Comparison of ENCODE assay signal across 2 cellular contexts in genomic region chr1:174022080-174022975, GRCh38.
A peak's percentile ranks its signal among the peaks of the same experiment; 100 is the strongest.
TF ChIP-seq lines count a peak whose summit lies in the region.

A gene with protein sequence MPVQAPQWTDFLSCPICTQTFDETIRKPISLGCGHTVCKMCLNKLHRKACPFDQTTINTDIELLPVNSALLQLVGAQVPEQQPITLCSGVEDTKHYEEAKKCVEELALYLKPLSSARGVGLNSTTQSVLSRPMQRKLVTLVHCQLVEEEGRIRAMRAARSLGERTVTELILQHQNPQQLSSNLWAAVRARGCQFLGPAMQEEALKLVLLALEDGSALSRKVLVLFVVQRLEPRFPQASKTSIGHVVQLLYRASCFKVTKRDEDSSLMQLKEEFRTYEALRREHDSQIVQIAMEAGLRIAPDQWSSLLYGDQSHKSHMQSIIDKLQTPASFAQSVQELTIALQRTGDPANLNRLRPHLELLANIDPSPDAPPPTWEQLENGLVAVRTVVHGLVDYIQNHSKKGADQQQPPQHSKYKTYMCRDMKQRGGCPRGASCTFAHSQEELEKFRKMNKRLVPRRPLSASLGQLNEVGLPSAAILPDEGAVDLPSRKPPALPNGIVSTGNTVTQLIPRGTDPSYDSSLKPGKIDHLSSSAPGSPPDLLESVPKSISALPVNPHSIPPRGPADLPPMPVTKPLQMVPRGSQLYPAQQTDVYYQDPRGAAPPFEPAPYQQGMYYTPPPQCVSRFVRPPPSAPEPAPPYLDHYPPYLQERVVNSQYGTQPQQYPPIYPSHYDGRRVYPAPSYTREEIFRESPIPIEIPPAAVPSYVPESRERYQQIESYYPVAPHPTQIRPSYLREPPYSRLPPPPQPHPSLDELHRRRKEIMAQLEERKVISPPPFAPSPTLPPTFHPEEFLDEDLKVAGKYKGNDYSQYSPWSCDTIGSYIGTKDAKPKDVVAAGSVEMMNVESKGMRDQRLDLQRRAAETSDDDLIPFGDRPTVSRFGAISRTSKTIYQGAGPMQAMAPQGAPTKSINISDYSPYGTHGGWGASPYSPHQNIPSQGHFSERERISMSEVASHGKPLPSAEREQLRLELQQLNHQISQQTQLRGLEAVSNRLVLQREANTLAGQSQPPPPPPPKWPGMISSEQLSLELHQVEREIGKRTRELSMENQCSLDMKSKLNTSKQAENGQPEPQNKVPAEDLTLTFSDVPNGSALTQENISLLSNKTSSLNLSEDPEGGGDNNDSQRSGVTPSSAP (minus strand): TSS chr1:174022357. CDS start chr1:173992985, 29,372 bp downstream.

TF ChIP-seq in HEK293, 187 proteins besides CTCF, POLR2A, EP300 and RAD21 (continued from another document and continues in another):
- TF ChIP-seq, protein P1, sequence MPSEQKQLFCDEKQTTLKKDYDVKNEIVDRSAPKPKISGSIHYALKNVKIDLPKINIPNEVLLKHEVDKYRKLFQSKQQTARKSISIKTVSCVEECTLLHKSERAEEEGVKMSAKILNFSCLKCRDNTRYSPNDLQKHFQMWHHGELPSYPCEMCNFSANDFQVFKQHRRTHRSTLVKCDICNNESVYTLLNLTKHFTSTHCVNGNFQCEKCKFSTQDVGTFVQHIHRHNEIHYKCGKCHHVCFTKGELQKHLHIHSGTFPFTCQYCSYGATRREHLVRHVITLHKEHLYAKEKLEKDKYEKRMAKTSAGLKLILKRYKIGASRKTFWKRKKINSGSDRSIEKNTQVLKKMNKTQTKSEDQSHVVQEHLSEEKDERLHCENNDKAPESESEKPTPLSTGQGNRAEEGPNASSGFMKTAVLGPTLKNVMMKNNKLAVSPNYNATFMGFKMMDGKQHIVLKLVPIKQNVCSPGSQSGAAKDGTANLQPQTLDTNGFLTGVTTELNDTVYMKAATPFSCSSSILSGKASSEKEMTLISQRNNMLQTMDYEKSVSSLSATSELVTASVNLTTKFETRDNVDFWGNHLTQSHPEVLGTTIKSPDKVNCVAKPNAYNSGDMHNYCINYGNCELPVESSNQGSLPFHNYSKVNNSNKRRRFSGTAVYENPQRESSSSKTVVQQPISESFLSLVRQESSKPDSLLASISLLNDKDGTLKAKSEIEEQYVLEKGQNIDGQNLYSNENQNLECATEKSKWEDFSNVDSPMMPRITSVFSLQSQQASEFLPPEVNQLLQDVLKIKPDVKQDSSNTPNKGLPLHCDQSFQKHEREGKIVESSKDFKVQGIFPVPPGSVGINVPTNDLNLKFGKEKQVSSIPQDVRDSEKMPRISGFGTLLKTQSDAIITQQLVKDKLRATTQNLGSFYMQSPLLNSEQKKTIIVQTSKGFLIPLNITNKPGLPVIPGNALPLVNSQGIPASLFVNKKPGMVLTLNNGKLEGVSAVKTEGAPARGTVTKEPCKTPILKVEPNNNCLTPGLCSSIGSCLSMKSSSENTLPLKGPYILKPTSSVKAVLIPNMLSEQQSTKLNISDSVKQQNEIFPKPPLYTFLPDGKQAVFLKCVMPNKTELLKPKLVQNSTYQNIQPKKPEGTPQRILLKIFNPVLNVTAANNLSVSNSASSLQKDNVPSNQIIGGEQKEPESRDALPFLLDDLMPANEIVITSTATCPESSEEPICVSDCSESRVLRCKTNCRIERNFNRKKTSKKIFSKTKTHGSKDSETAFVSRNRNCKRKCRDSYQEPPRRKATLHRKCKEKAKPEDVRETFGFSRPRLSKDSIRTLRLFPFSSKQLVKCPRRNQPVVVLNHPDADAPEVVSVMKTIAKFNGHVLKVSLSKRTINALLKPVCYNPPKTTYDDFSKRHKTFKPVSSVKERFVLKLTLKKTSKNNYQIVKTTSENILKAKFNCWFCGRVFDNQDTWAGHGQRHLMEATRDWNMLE (tag by site-specific recombination; conservative IDR thresholded peaks at IDR 0.05; ENCODE audit: low read depth): no peak
- TF ChIP-seq ELK4 (IDR thresholded peaks at IDR 0.05; ENCODE audit: borderline replicate concordance, low read depth, low read length): no peak
- peak; percentile 39; the same call in 1 of the 2 replicates for TF ChIP-seq ZBTB17 (tag by site-specific recombination; IDR thresholded peaks at IDR 0.05)
- TF ChIP-seq ZBTB49 (tag by site-specific recombination; IDR thresholded peaks at IDR 0.05; ENCODE audit: low read depth): no peak
- peak; percentile 97 for TF ChIP-seq KLF8 (tag by site-specific recombination; IDR thresholded peaks at IDR 0.05)
- no peak for TF ChIP-seq ZNF658 (tag by site-specific recombination; IDR thresholded peaks at IDR 0.05)
- no peak for TF ChIP-seq RBAK (tag by site-specific recombination; IDR thresholded peaks at IDR 0.05)
- TF ChIP-seq ZNF843 (tag by site-specific recombination; IDR thresholded peaks at IDR 0.05): no peak
- 0 out of 2 replicates have a peak, but pooled peaks have one; percentile 29 for TF ChIP-seq ZBTB21 (tag by site-specific recombination; IDR thresholded peaks at IDR 0.05)
- TF ChIP-seq ZNF114 (tag by site-specific recombination; IDR thresholded peaks at IDR 0.05): no peak
- TF ChIP-seq KLF7 (tag by site-specific recombination; IDR thresholded peaks at IDR 0.05; ENCODE audit: borderline replicate concordance): peak; percentile 47; the same call in 1 of the 2 replicates
- TF ChIP-seq, protein P2, sequence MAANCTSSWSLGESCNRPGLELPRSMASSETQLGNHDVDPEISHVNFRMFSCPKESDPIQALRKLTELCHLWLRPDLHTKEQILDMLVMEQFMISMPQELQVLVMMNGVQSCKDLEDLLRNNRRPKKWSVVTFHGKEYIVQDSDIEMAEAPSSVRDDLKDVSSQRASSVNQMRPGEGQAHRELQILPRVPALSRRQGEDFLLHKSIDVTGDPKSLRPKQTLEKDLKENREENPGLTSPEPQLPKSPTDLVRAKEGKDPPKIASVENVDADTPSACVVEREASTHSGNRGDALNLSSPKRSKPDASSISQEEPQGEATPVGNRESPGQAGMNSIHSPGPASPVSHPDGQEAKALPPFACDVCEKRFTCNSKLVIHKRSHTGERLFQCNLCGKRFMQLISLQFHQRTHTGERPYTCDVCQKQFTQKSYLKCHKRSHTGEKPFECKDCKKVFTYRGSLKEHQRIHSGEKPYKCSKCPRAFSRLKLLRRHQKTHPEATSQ (tag by site-specific recombination; IDR thresholded peaks at IDR 0.05): no peak

TF ChIP-seq in SK-N-SH, 30 proteins besides CTCF, POLR2A, EP300 and RAD21 (continued from another document):
- TF ChIP-seq TCF12 (IDR thresholded peaks at IDR 0.05) (peak; percentile 6; the same call in 1 of the 2 replicates), MAX (IDR thresholded peaks at IDR 0.05; ENCODE audit: low read depth) (0 out of 2 replicates have a peak, but pooled peaks have one; percentile 59), ZBTB33 (IDR thresholded peaks at IDR 0.05; ENCODE audit: borderline replicate concordance, low read depth) (no peak), FOXJ3 (CRISPR knock-in tag; IDR thresholded peaks at IDR 0.05) (no peak), ELF1 (IDR thresholded peaks at IDR 0.05) (no peak), NRF1 (IDR thresholded peaks at IDR 0.05; ENCODE audit: low read depth, low read length) (no peak), EZH2phosphoT487 (IDR thresholded peaks at IDR 0.05; ENCODE audit: borderline replicate concordance, low read depth) (no peak), REST (IDR thresholded peaks at IDR 0.05; ENCODE audit: low read depth, low read length) (0 out of 2 replicates have a peak, but pooled peaks have one; percentile 11), PBX3 (IDR thresholded peaks at IDR 0.05) (no peak), FOXM1 (IDR thresholded peaks at IDR 0.05; ENCODE audit: low read depth) (no peak), SMC3 (IDR thresholded peaks at IDR 0.05; ENCODE audit: low read depth, low read length) (0 out of 2 replicates have a peak, but pooled peaks have one; percentile 3), TEAD4 (IDR thresholded peaks at IDR 0.05; ENCODE audit: borderline replicate concordance, insufficient read depth) (peak; percentile 12; the same call in 1 of the 2 replicates), RFX5 (IDR thresholded peaks at IDR 0.05; ENCODE audit: low read length) (no peak), POLR2AphosphoS5 (IDR thresholded peaks at IDR 0.05; ENCODE audit: low read depth, low read length) (peak; percentile 95), TAF1 (IDR thresholded peaks at IDR 0.05; ENCODE audit: borderline replicate concordance, low read depth, low read length) (peak; percentile 32; the same call in 1 of the 2 replicates), MXI1 (IDR thresholded peaks at IDR 0.05; ENCODE audit: low read depth, low read length) (no peak), JUND (IDR thresholded peaks at IDR 0.05) (peak; percentile 44; the same call in 1 of the 2 replicates), NFIC (IDR thresholded peaks at IDR 0.05; ENCODE audit: borderline replicate concordance) (peak; percentile 23; the same call in 1 of the 2 replicates), GATA2 (CRISPR knock-in tag; IDR thresholded peaks at IDR 0.05) (no peak), GABPA (IDR thresholded peaks at IDR 0.05; ENCODE audit: low read depth) (peak; percentile 50; the same call in 1 of the 2 replicates), FOSL2 (IDR thresholded peaks at IDR 0.05; ENCODE audit: borderline replicate concordance, low read depth) (peak; percentile 72)
- TF ChIP-seq, protein P3, sequence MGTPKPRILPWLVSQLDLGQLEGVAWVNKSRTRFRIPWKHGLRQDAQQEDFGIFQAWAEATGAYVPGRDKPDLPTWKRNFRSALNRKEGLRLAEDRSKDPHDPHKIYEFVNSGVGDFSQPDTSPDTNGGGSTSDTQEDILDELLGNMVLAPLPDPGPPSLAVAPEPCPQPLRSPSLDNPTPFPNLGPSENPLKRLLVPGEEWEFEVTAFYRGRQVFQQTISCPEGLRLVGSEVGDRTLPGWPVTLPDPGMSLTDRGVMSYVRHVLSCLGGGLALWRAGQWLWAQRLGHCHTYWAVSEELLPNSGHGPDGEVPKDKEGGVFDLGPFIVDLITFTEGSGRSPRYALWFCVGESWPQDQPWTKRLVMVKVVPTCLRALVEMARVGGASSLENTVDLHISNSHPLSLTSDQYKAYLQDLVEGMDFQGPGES (IDR thresholded peaks at IDR 0.05; ENCODE audit: low read depth, low read length): no peak
- TF ChIP-seq, protein P4, sequence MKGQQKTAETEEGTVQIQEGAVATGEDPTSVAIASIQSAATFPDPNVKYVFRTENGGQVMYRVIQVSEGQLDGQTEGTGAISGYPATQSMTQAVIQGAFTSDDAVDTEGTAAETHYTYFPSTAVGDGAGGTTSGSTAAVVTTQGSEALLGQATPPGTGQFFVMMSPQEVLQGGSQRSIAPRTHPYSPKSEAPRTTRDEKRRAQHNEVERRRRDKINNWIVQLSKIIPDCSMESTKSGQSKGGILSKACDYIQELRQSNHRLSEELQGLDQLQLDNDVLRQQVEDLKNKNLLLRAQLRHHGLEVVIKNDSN (IDR thresholded peaks at IDR 0.05; ENCODE audit: borderline replicate concordance, low read depth): no peak
- TF ChIP-seq, protein P5, sequence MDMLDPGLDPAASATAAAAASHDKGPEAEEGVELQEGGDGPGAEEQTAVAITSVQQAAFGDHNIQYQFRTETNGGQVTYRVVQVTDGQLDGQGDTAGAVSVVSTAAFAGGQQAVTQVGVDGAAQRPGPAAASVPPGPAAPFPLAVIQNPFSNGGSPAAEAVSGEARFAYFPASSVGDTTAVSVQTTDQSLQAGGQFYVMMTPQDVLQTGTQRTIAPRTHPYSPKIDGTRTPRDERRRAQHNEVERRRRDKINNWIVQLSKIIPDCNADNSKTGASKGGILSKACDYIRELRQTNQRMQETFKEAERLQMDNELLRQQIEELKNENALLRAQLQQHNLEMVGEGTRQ (IDR thresholded peaks at IDR 0.05; ENCODE audit: borderline replicate concordance, low read depth, low read length): no peak
TF ChIP-seq in SK-N-SH: peak in this region for 13.
